13 cellular contexts compared by ENCODE assay signal in the genomic region with DNA sequence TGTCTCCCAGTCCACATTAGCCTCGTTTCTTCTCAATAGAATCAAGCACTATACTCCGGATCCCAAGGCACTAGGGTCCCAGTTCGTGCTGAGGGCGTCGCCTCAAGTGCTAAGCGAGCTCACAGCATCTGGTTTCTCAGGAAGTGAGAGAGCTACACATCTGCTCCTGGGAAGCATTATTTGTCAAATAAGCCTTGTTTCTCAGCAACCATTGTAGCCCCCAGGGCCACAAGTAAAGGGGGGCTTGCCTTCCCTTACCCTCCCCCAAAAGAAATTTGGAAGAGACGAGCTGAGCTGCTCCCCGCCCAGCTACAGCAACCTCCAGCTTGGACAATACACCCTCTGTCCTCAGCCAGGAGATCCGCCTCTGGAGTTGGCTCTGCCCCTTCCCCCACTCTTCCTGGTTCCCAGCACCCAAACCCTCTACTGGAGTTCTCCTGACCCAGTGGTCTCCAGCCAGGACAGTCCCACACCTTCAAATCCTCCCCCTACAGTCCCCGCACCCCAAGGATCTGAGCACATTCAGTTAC. TPM values are rescaled to one million over a fixed set of nuclear protein-coding genes. Genes with fewer than 3 reads are reported as not detected.
DNase-seq lines count a peak whose midpoint lies in the region; ATAC-seq and TF ChIP-seq lines count a peak whose summit lies in the region.
"Had no signal": no experiment of that assay in that cellular context is flagged by ENCODE, and none has a peak within 500 bp of the region (broad histone marks: within the 10 kb centered on the region; RNA-seq: fewer than 3 reads in every experiment).

No MANE protein-coding gene starts in this region.

- H3K79me2 ChIP-seq in SK-N-SH (ENCODE audit: insufficient read depth) = peaks cover 10% of the 10 kb centered on the region; the same call in 1 of the 2 replicates

- H3K27me3 ChIP-seq in SK-N-SH (ENCODE audit: insufficient read depth) (no peaks in the 10 kb centered on the region), thyroid gland (no peaks in the 10 kb centered on the region)
- H3K27me3 ChIP-seq: BLaER1 had no signal

- H2AFZ ChIP-seq in SK-N-SH (ENCODE audit: low read depth) = no peak overlapping the region

- no peak overlapping the region for H3K9ac ChIP-seq in SK-N-SH
- H3K9ac ChIP-seq: BLaER1 had no signal

- POLR2A ChIA-PET in SK-N-SH (lab: Yijun Ruan, JAX) = no interaction called here

- ATAC-seq in SK-N-SH treated with all-trans-retinoic acid at 6 μM for 48 hours (no peak), HG03045 (IDR thresholded peaks at IDR 0.05; ENCODE audit: unreplicated experiment) (no peak), HG03025 (IDR thresholded peaks at IDR 0.05; ENCODE audit: low FRiP score, unreplicated experiment) (no peak)
- ATAC-seq: activated naive CD8-positive, alpha-beta T cell treated with anti-CD3 and anti-CD28 coated beads, Interleukin-2, amount 50 U/mL, for 24 hours; GM12878 had no signal

- intact Hi-C loops in thyroid gland (cut with DNase I) = no loop called here

- no peaks in the 10 kb centered on the region for H4K20me1 ChIP-seq in SK-N-SH (ENCODE audit: insufficient read depth)

- H3K27ac ChIP-seq in SK-N-SH (ENCODE audit: low read depth in 2 of 2, low read length in 1 of 2) (no peak overlapping the region; a peak in 1 of 4 replicates), mesodermal cell (ENCODE audit: low read depth, low read length, severe bottlenecking) (peak overlapping the region; percentile 75), thyroid gland (peak overlapping the region in 2 of 3 donors; percentile 85 to 98)
- H3K27ac ChIP-seq: BLaER1, VCaP had no signal

- WGBS in SK-N-SH (ENCODE audit: low lambda C conversion rate) = 84% methylated on average over 10 of the region's 10 CpGs
- WGBS in mesodermal cell (ENCODE audit: insufficient coverage in 2 of 2), 2 experiments = 61 to 65% methylated on average over 9 to 10 of the region's 10 CpGs
- 60 to 73% methylated on average over 9 to 10 of the region's 10 CpGs for WGBS in thyroid gland, 2 donors

- H3K9me3 ChIP-seq in SK-N-SH (no peaks in the 10 kb centered on the region), mesodermal cell (ENCODE audit: control insufficient read depth, low read length) (no peaks in the 10 kb centered on the region), thyroid gland (no peaks in the 10 kb centered on the region)
- H3K9me3 ChIP-seq: BLaER1 had no signal

- H3F3A ChIP-seq in SK-N-SH (replicated peaks; ENCODE audit: insufficient read depth) = peaks cover 48% of the 10 kb centered on the region

- H3K4me1 ChIP-seq in SK-N-SH (ENCODE audit: control insufficient read depth in 1 of 2, insufficient read depth in 2 of 2, low read depth in 1 of 2, low read length in 1 of 2) = peaks cover 13 to 30% of the 10 kb centered on the region in 2 experiments
- H3K4me1 ChIP-seq in mesodermal cell (ENCODE audit: control insufficient read depth, insufficient read depth, low read length, poor library complexity, severe bottlenecking) = peaks cover 38% of the 10 kb centered on the region
- peaks cover 21 to 39% of the 10 kb centered on the region in 2 donors for H3K4me1 ChIP-seq in thyroid gland

- peak; percentile 6 for DNase-seq in SK-N-SH
- DNase-seq in cardiac fibroblast (ENCODE audit: low read depth in 2 of 2) = peak; percentile 31 to 40
- no peak for DNase-seq in thyroid gland
- no peak for DNase-seq in HCEC 1CT
- DNase-seq: activated naive CD8-positive, alpha-beta T cell treated with anti-CD3 and anti-CD28 coated beads, Interleukin-2, amount 50 U/mL, for 24 hours had no signal

- no peak overlapping the region for H3K4me3 ChIP-seq in SK-N-SH (ENCODE audit: low read depth in 2 of 2, low read length in 1 of 2)
- no peak overlapping the region for H3K4me3 ChIP-seq in cardiac fibroblast (replicated peaks in 1 of 2; ENCODE audit: low read depth in 2 of 2, low read length in 2 of 2)
- no peak overlapping the region for H3K4me3 ChIP-seq in mesodermal cell (ENCODE audit: extremely low read depth, insufficient read depth, low read length, poor library complexity, severe bottlenecking)
- no peak overlapping the region for H3K4me3 ChIP-seq in thyroid gland (replicated peaks in 1 of 3)
- H3K4me3 ChIP-seq: BLaER1, GM12878 had no signal

- peaks cover 18% of the 10 kb centered on the region in 2 experiments for H3K36me3 ChIP-seq in SK-N-SH (replicated peaks in 1 of 2; ENCODE audit: control insufficient read depth in 1 of 2, insufficient read depth in 2 of 2, low read length in 1 of 2)
- H3K36me3 ChIP-seq in mesodermal cell (ENCODE audit: control insufficient read depth, insufficient read depth, low read length) = peaks cover 30% of the 10 kb centered on the region
- H3K36me3 ChIP-seq in thyroid gland = peaks cover 9 to 13% of the 10 kb centered on the region in 2 donors

- H3K9me2 ChIP-seq in SK-N-SH = no peaks in the 10 kb centered on the region

- no peak for TF ChIP-seq CTCF in SK-N-SH (IDR thresholded peaks at IDR 0.05)
- no peak for TF ChIP-seq CTCF in cardiac fibroblast (IDR thresholded peaks at IDR 0.05; ENCODE audit: low read depth, low read length)
- TF ChIP-seq CTCF in thyroid gland (IDR thresholded peaks at IDR 0.05) = no peak

- TF ChIP-seq EP300 in SK-N-SH (IDR thresholded peaks at IDR 0.05; ENCODE audit: borderline replicate concordance in 1 of 2, low read depth in 1 of 2, low read length in 1 of 2) = no peak

- TF ChIP-seq POLR2A in thyroid gland (IDR thresholded peaks at IDR 0.05) = no peak

- TF ChIP-seq RAD21 in SK-N-SH (IDR thresholded peaks at IDR 0.05; ENCODE audit: low read length) = no peak

- H3K4me2 ChIP-seq in SK-N-SH = no peak overlapping the region
- H3K4me2 ChIP-seq: BLaER1 had no signal

- CTCF ChIA-PET in SK-N-SH (lab: Yijun Ruan, JAX) = interaction anchor here (0.6 to 1.7 kb wide), 6 partner anchors 8 to 59 kb away, joined by 3 to 11 read pairs (median 4); a partner anchor contains a TSS

TF ChIP-seq in SK-N-SH, 30 proteins besides CTCF, POLR2A, EP300 and RAD21:
- TF ChIP-seq NFIC (IDR thresholded peaks at IDR 0.05; ENCODE audit: borderline replicate concordance) = no peak
- TF ChIP-seq RCOR1 (IDR thresholded peaks at IDR 0.05; ENCODE audit: low read length) = no peak
- TF ChIP-seq, protein P1, sequence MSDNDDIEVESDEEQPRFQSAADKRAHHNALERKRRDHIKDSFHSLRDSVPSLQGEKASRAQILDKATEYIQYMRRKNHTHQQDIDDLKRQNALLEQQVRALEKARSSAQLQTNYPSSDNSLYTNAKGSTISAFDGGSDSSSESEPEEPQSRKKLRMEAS (IDR thresholded peaks at IDR 0.05; ENCODE audit: low read depth) = no peak
- no peak for TF ChIP-seq GATA2 (CRISPR knock-in tag; IDR thresholded peaks at IDR 0.05)
- TF ChIP-seq, protein P2, sequence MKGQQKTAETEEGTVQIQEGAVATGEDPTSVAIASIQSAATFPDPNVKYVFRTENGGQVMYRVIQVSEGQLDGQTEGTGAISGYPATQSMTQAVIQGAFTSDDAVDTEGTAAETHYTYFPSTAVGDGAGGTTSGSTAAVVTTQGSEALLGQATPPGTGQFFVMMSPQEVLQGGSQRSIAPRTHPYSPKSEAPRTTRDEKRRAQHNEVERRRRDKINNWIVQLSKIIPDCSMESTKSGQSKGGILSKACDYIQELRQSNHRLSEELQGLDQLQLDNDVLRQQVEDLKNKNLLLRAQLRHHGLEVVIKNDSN (IDR thresholded peaks at IDR 0.05; ENCODE audit: borderline replicate concordance, low read depth) = no peak

TF ChIP-seq in SK-N-SH treated with all-trans-retinoic acid at 6 μM for 48 hours, 23 proteins besides CTCF, POLR2A, EP300 and RAD21 (continues in another document):
- TF ChIP-seq ZNF8 (CRISPR knock-in tag; IDR thresholded peaks at IDR 0.05) (no peak), ZC3H10 (CRISPR knock-in tag; IDR thresholded peaks at IDR 0.05) (no peak), ZFP3 (CRISPR knock-in tag; IDR thresholded peaks at IDR 0.05) (no peak)
- TF ChIP-seq, protein P3, sequence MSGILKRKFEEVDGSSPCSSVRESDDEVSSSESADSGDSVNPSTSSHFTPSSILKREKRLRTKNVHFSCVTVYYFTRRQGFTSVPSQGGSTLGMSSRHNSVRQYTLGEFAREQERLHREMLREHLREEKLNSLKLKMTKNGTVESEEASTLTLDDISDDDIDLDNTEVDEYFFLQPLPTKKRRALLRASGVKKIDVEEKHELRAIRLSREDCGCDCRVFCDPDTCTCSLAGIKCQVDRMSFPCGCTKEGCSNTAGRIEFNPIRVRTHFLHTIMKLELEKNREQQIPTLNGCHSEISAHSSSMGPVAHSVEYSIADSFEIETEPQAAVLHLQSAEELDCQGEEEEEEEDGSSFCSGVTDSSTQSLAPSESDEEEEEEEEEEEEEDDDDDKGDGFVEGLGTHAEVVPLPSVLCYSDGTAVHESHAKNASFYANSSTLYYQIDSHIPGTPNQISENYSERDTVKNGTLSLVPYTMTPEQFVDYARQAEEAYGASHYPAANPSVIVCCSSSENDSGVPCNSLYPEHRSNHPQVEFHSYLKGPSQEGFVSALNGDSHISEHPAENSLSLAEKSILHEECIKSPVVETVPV (CRISPR knock-in tag; IDR thresholded peaks at IDR 0.05) = no peak

RNA-seq across cellular contexts. Expression of a gene that starts 5.7 kb away (rescaled TPM):
- polyA plus RNA-seq in SK-N-SH (2012; rRNA removed) = 32.7 and 50.0 TPM in 2 replicates
- 9.6 and 17.3 TPM in 2 replicates for polyA plus RNA-seq in SK-N-SH (2012; cell fraction: cytosol; rRNA removed)
- polyA plus RNA-seq in SK-N-SH (2012; cell fraction: nucleus; rRNA removed) = 225 and 321 TPM in 2 replicates
- polyA plus RNA-seq in mesodermal cell (2013, experiment 1 of 2) = 30.9 TPM
- polyA plus RNA-seq in mesodermal cell (2013, experiment 2 of 2) = 19.3 TPM
- total RNA-seq in thyroid gland = 100 to 1,000 TPM in 3 of 4 donors, 10 to 100 TPM in 1; 86.7 to 179 (median 114) TPM

RNA-seq across cellular contexts. Expression of a gene that starts 35.1 kb away (rescaled TPM):
- 20.3 and 25.8 TPM in 2 replicates for polyA plus RNA-seq in SK-N-SH (2012; rRNA removed)
- polyA plus RNA-seq in SK-N-SH (2012; cell fraction: cytosol; rRNA removed) = 14.7 and 19.4 TPM in 2 replicates
- 20.4 and 23.9 TPM in 2 replicates for polyA plus RNA-seq in SK-N-SH (2012; cell fraction: nucleus; rRNA removed)
- 9.6 TPM for polyA plus RNA-seq in mesodermal cell (2013, experiment 1 of 2)
- 7.3 TPM for polyA plus RNA-seq in mesodermal cell (2013, experiment 2 of 2)
- 10 to 100 TPM; 37.8 to 82.7 (median 58.9) TPM for total RNA-seq in thyroid gland

RNA-seq across cellular contexts. Expression of a gene that starts 37.9 kb away (rescaled TPM):
- 267 and 292 TPM in 2 replicates for polyA plus RNA-seq in SK-N-SH (2012; rRNA removed)
- polyA plus RNA-seq in SK-N-SH (2012; cell fraction: cytosol; rRNA removed) = 346 and 371 TPM in 2 replicates
- polyA plus RNA-seq in SK-N-SH (2012; cell fraction: nucleus; rRNA removed) = 127 and 164 TPM in 2 replicates
- polyA plus RNA-seq in mesodermal cell (2013, experiment 1 of 2) = 346 TPM
- polyA plus RNA-seq in mesodermal cell (2013, experiment 2 of 2) = 376 TPM
- total RNA-seq in thyroid gland = 100 to 1,000 TPM; 428 to 704 (median 567) TPM

RNA-seq across cellular contexts. Expression of a gene that starts 53.4 kb away (rescaled TPM):
- polyA plus RNA-seq in SK-N-SH (2012; rRNA removed) = 290 and 570 TPM in 2 replicates
- polyA plus RNA-seq in SK-N-SH (2012; cell fraction: cytosol; rRNA removed) = 204 and 327 TPM in 2 replicates
- polyA plus RNA-seq in SK-N-SH (2012; cell fraction: nucleus; rRNA removed) = 223 and 345 TPM in 2 replicates
- polyA plus RNA-seq in mesodermal cell (2013, experiment 1 of 2) = 26.4 TPM
- polyA plus RNA-seq in mesodermal cell (2013, experiment 2 of 2) = 25.5 TPM
- total RNA-seq in thyroid gland = 100 to 1,000 TPM in 3 of 4 donors, 10 to 100 TPM in 1; 76.6 to 363 (median 186) TPM

RNA-seq across cellular contexts. Expression of a gene that starts 59.2 kb away (rescaled TPM):
- 0.13 and 0.18 TPM in 2 replicates for polyA plus RNA-seq in SK-N-SH (2012; rRNA removed)
- 0.04 and 0.06 TPM in 2 replicates for polyA plus RNA-seq in SK-N-SH (2012; cell fraction: cytosol; rRNA removed)
- 0.40 and 0.58 TPM in 2 replicates for polyA plus RNA-seq in SK-N-SH (2012; cell fraction: nucleus; rRNA removed)
- polyA plus RNA-seq in mesodermal cell (2013, experiment 1 of 2) = not detected
- polyA plus RNA-seq in mesodermal cell (2013, experiment 2 of 2) = not detected
- total RNA-seq in thyroid gland = under 1 TPM in 1 of 4 donors, not detected in 3; 0.40 TPM
- total RNA-seq: HT1080 had no signal

Comparison
In these comparisons a context has a peak if more than half of its experiments do, and no peak if none do; other contexts are left out.
1. DNase-seq: peak in SK-N-SH (single experiment) and cardiac fibroblast (2 of 2); none in thyroid gland (0 of 2) and HCEC 1CT (single experiment).
2. H3K27ac ChIP-seq: peak in mesodermal cell (single experiment) and thyroid gland (2 of 3); none in SK-N-SH (0 of 2).